In the genomic region with DNA sequence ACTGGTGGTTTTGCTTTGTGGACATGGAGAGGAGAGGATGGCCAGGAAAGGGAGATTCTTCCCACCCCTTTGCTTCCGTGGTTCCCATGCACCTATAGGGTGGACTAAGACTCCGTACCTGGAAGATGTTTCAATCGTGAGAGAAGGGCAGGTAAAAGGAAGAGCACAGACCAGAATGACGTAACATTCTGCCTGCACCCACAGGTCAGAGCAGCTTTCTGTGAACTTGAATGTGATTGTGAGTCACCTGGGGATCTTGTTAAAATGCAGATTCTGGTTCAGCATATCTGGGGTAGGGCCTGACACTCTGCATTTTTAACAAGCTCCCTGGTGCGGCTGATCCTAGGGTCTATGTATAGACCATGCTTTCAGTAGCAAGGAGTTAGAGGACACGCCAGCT, we compare ENCODE assay signal across 24 cellular contexts.
"Had no signal": no experiment of that assay in that cellular context is flagged by ENCODE, and none has a peak within 500 bp of the region (broad histone marks: within the 10 kb centered on the region; RNA-seq: fewer than 3 reads in every experiment).

No MANE protein-coding gene starts in this region.

- H3K4me3 ChIP-seq: body of pancreas, coronary artery, esophagus muscularis mucosa, hepatocyte, mucosa of descending colon, suprapubic skin, tibial artery, upper lobe of right lung had no signal

- H3K27ac Mint-ChIP-seq: activated CD4-positive, alpha-beta memory T cell treated with anti-CD3 and anti-CD28 coated beads, Interleukin-2, amount 10 ng/mL, durations not matched to agents 7 days and 5 days; activated CD4-positive, alpha-beta T cell treated with anti-CD3 and anti-CD28 coated beads, Interleukin-2, amount 10 ng/mL, durations not matched to agents 7 days and 5 days; activated naive CD4-positive, alpha-beta T cell treated with anti-CD3 and anti-CD28 coated beads, Interleukin-2, amount 50 U/mL, for 24 hours; activated naive CD8-positive, alpha-beta T cell treated with anti-CD3 and anti-CD28 coated beads, Interleukin-2, amount 50 U/mL, for 24 hours; activated T-helper 17 cell treated with anti-CD3 and anti-CD28 coated beads, Interleukin-2, amount 50 U/mL, for 72 hours; natural killer cell treated with Interleukin-12 subunit alpha and Interleukin-12 subunit beta and Interleukin-15 and Interleukin-18, amount 100 ng/mL, for 72 hours; WTC11 had no signal

- H3K4me1 Mint-ChIP-seq: activated CD4-positive, alpha-beta T cell treated with anti-CD3 and anti-CD28 coated beads, Interleukin-2, amount 10 ng/mL, durations not matched to agents 7 days and 5 days; activated T-helper 17 cell treated with anti-CD3 and anti-CD28 coated beads, Interleukin-2, amount 50 U/mL, for 72 hours had no signal

- H3K4me1 ChIP-seq: upper lobe of right lung had no signal

- H3K9me3 ChIP-seq: body of pancreas, esophagus muscularis mucosa, mucosa of descending colon, suprapubic skin, tibial artery, upper lobe of right lung had no signal

- H3K9me3 Mint-ChIP-seq: activated naive CD8-positive, alpha-beta T cell treated with anti-CD3 and anti-CD28 coated beads, Interleukin-2, amount 50 U/mL, for 24 hours; activated T-helper 17 cell treated with anti-CD3 and anti-CD28 coated beads, Interleukin-2, amount 50 U/mL, for 72 hours had no signal

- H3K36me3 ChIP-seq: esophagus muscularis mucosa, suprapubic skin, tibial artery, upper lobe of right lung had no signal

- DNase-seq: activated CD4-positive, alpha-beta memory T cell treated with anti-CD3 and anti-CD28 coated beads, Interleukin-2, amount 10 ng/mL, durations not matched to agents 7 days and 5 days; activated CD4-positive, alpha-beta T cell treated with anti-CD3 and anti-CD28 coated beads for 1 hour; activated CD4-positive, alpha-beta T cell treated with anti-CD3 and anti-CD28 coated beads, Interleukin-2, amount 10 ng/mL, durations not matched to agents 7 days and 5 days; activated naive CD8-positive, alpha-beta T cell treated with anti-CD3 and anti-CD28 coated beads, Interleukin-2, amount 50 U/mL, for 24 hours; activated T-cell treated with anti-CD3 and anti-CD28 coated beads, Interleukin-2, amount 50 U/mL, for 4 hours; body of pancreas; glutamatergic neuron; left cardiac atrium; mucosa of descending colon; right cardiac atrium; stimulated activated CD4-positive, alpha-beta T cell treated with anti-CD3 and anti-CD28 coated beads, Interleukin-15, amount 100 ng/mL, for 24 hours; stimulated activated CD4-positive, alpha-beta T cell treated with anti-CD3 and anti-CD28 coated beads, Interleukin-2, amount 100 ng/mL, for 24 hours; stimulated activated naive CD4-positive, alpha-beta T cell; T-helper 2 cell; tibial artery; upper lobe of right lung had no signal

- H3K27me3 Mint-ChIP-seq: activated CD4-positive, alpha-beta memory T cell treated with anti-CD3 and anti-CD28 coated beads, Interleukin-2, amount 10 ng/mL, durations not matched to agents 7 days and 5 days; activated CD4-positive, alpha-beta T cell treated with anti-CD3 and anti-CD28 coated beads, Interleukin-2, amount 10 ng/mL, durations not matched to agents 7 days and 5 days; activated naive CD4-positive, alpha-beta T cell treated with anti-CD3 and anti-CD28 coated beads, Interleukin-2, amount 50 U/mL, for 24 hours; activated naive CD8-positive, alpha-beta T cell treated with anti-CD3 and anti-CD28 coated beads, Interleukin-2, amount 50 U/mL, for 24 hours; activated T-helper 17 cell treated with anti-CD3 and anti-CD28 coated beads, Interleukin-2, amount 50 U/mL, for 72 hours had no signal

- H3K27ac ChIP-seq: hepatocyte, suprapubic skin, upper lobe of right lung had no signal

- H3K27me3 ChIP-seq: body of pancreas, esophagus muscularis mucosa, hepatocyte, suprapubic skin, tibial artery, upper lobe of right lung had no signal

- H3K4me3 Mint-ChIP-seq: activated CD4-positive, alpha-beta memory T cell treated with anti-CD3 and anti-CD28 coated beads, Interleukin-2, amount 10 ng/mL, durations not matched to agents 7 days and 5 days; activated CD4-positive, alpha-beta T cell treated with anti-CD3 and anti-CD28 coated beads, Interleukin-2, amount 10 ng/mL, durations not matched to agents 7 days and 5 days; activated naive CD4-positive, alpha-beta T cell treated with anti-CD3 and anti-CD28 coated beads, Interleukin-2, amount 50 U/mL, for 24 hours; activated naive CD8-positive, alpha-beta T cell treated with anti-CD3 and anti-CD28 coated beads, Interleukin-2, amount 50 U/mL, for 24 hours; activated T-cell treated with anti-CD3 and anti-CD28 coated beads, Interleukin-2, amount 50 U/mL, for 4 hours; activated T-helper 17 cell treated with anti-CD3 and anti-CD28 coated beads, Interleukin-2, amount 50 U/mL, for 72 hours; natural killer cell treated with Interleukin-12 subunit alpha and Interleukin-12 subunit beta and Interleukin-15 and Interleukin-18, amount 100 ng/mL, for 72 hours; WTC11 had no signal

- H3K36me3 Mint-ChIP-seq: natural killer cell treated with Interleukin-12 subunit alpha and Interleukin-12 subunit beta and Interleukin-15 and Interleukin-18, amount 100 ng/mL, for 72 hours; WTC11 had no signal
